ENCODE assay signal across 15 cellular contexts in genomic region chr5:96990102-96990501, GRCh38. TPM values are rescaled to one million over a fixed set of nuclear protein-coding genes. Genes with fewer than 3 reads are reported as not detected.
A peak's percentile ranks its signal among the peaks of the same experiment; 100 is the strongest.
DNase-seq lines count a peak whose midpoint lies in the region; ATAC-seq and TF ChIP-seq lines count a peak whose summit lies in the region.
"Had no signal": no experiment of that assay in that cellular context is flagged by ENCODE, and none has a peak within 500 bp of the region (broad histone marks: within the 10 kb centered on the region; RNA-seq: fewer than 3 reads in every experiment).

No MANE protein-coding gene starts in this region.

- intact Hi-C loops in psoas muscle (cut with DNase I), result loop anchor here in 1 of 2 donors (10.0 kb wide), 1 partner anchor 235 kb away; no protein-coding TSS in a partner anchor

- H3K9me3 ChIP-seq in T-helper 17 cell (ENCODE audit: control insufficient read depth, low read length, poor library complexity, severe bottlenecking) (no peaks in the 10 kb centered on the region), psoas muscle (no peaks in the 10 kb centered on the region)
- H3K9me3 ChIP-seq: A549 had no signal

- H3K27me3 ChIP-seq in psoas muscle (ENCODE audit: insufficient read depth in 3 of 3, low read length in 2 of 3), result no peaks in the 10 kb centered on the region

- peaks cover 4 to 75% of the 10 kb centered on the region in 2 donors for H3K36me3 ChIP-seq in psoas muscle (ENCODE audit: insufficient read depth in 1 of 2, low read depth in 1 of 2)

- peaks cover 11% of the 10 kb centered on the region for H3K36me3 Mint-ChIP-seq in T-helper 17 cell (ENCODE audit: low read depth)
- H3K36me3 Mint-ChIP-seq in naive thymus-derived CD8-positive, alpha-beta T cell, result peaks cover 7 to 93% (median 38%) of the 10 kb centered on the region in 3 donors

- H3K27me3 Mint-ChIP-seq in stimulated activated naive CD8-positive, alpha-beta T cell treated with anti-CD3 and anti-CD28 coated beads, Interleukin-15, amount 100 ng/mL, for 72 hours, result no peaks in the 10 kb centered on the region
- no peaks in the 10 kb centered on the region for H3K27me3 Mint-ChIP-seq in T-helper 17 cell
- H3K27me3 Mint-ChIP-seq in naive thymus-derived CD8-positive, alpha-beta T cell, result no peaks in the 10 kb centered on the region
- H3K27me3 Mint-ChIP-seq: IgD-negative memory B cell had no signal

- POLR2A ChIA-PET in naive thymus-derived CD8-positive, alpha-beta T cell (lab: Charles Lee), result interaction anchor here (0.5 to 1.0 kb wide), 2 partner anchors 54 to 182 kb away, joined by 3 read pairs; partner anchors contain the start of gene LNPEP

- H3K9me3 Mint-ChIP-seq in stimulated activated naive CD8-positive, alpha-beta T cell treated with anti-CD3 and anti-CD28 coated beads, Interleukin-15, amount 100 ng/mL, for 72 hours, result no peaks in the 10 kb centered on the region
- no peaks in the 10 kb centered on the region for H3K9me3 Mint-ChIP-seq in naive thymus-derived CD8-positive, alpha-beta T cell
- H3K9me3 Mint-ChIP-seq: CD14-positive monocyte, GM23338, H9, IgD-negative memory B cell had no signal

- peaks cover 40% of the 10 kb centered on the region for H3K4me1 Mint-ChIP-seq in stimulated activated naive CD8-positive, alpha-beta T cell treated with anti-CD3 and anti-CD28 coated beads, Interleukin-15, amount 100 ng/mL, for 72 hours
- peaks cover 27% of the 10 kb centered on the region for H3K4me1 Mint-ChIP-seq in T-helper 17 cell
- H3K4me1 Mint-ChIP-seq in naive thymus-derived CD8-positive, alpha-beta T cell, result peaks cover 25 to 65% (median 56%) of the 10 kb centered on the region in 4 donors
- H3K4me1 Mint-ChIP-seq: CD14-positive monocyte had no signal

- TF ChIP-seq CTCF in psoas muscle (IDR thresholded peaks at IDR 0.05), result no peak

- peak; percentile 55 for ATAC-seq in stimulated activated naive CD8-positive, alpha-beta T cell treated with anti-CD3 and anti-CD28 coated beads, Interleukin-15, amount 100 ng/mL, for 72 hours
- no peak for ATAC-seq in stimulated activated naive CD8-positive, alpha-beta T cell treated with anti-CD3 and anti-CD28 coated beads, Interleukin-15, Interleukin-2, amounts not matched to agents 100 U/mL and 50 U/mL, for 24 hours
- ATAC-seq in T-helper 17 cell (no peak), psoas muscle (no peak)
- ATAC-seq in naive thymus-derived CD8-positive, alpha-beta T cell, result no peak
- ATAC-seq: A549, GM23338 had no signal

- WGBS in psoas muscle, 3 donors, result 94 to 96% (median 95%) methylated on average over 4 of the region's 4 CpGs

- H3K27ac Mint-ChIP-seq in stimulated activated naive CD8-positive, alpha-beta T cell treated with anti-CD3 and anti-CD28 coated beads, Interleukin-15, amount 100 ng/mL, for 72 hours, result no peak overlapping the region
- peak overlapping the region; percentile 47 for H3K27ac Mint-ChIP-seq in T-helper 17 cell
- H3K27ac Mint-ChIP-seq in naive thymus-derived CD8-positive, alpha-beta T cell, result peak overlapping the region in 6 of 10 donors; percentile 1 to 33 (median 11)
- H3K27ac Mint-ChIP-seq: CD14-positive monocyte, GM23338, H9 had no signal

- H3K4me3 ChIP-seq in psoas muscle, result no peak overlapping the region
- H3K4me3 ChIP-seq: A549, GM23338 had no signal

- H3K4me3 Mint-ChIP-seq in stimulated activated naive CD8-positive, alpha-beta T cell treated with anti-CD3 and anti-CD28 coated beads, Interleukin-15, amount 100 ng/mL, for 72 hours, result no peak overlapping the region
- H3K4me3 Mint-ChIP-seq in T-helper 17 cell, result no peak overlapping the region
- H3K4me3 Mint-ChIP-seq in naive thymus-derived CD8-positive, alpha-beta T cell, result no peak overlapping the region
- H3K4me3 Mint-ChIP-seq: CD14-positive monocyte, GM23338, H9, IgD-negative memory B cell had no signal

- no peak for DNase-seq in stimulated activated naive CD8-positive, alpha-beta T cell treated with anti-CD3 and anti-CD28 coated beads, Interleukin-15, amount 100 ng/mL, for 72 hours
- no peak for DNase-seq in stimulated activated naive CD8-positive, alpha-beta T cell treated with anti-CD3 and anti-CD28 coated beads, Interleukin-15, Interleukin-2, amounts not matched to agents 100 U/mL and 50 U/mL, for 24 hours
- DNase-seq in T-helper 17 cell (no peak), SK-N-DZ (ENCODE audit: low spot score) (no peak), psoas muscle (no peak), DMS153 (lab: John Stamatoyannopoulos, UW) (no peak)
- DNase-seq in naive thymus-derived CD8-positive, alpha-beta T cell, result no peak
- DNase-seq: Calu3, DMS 273 treated with DMSO at 0.1 percent for 48 hours, DMS79, H9 had no signal

- H3K27ac ChIP-seq in psoas muscle, result no peak overlapping the region
- H3K27ac ChIP-seq: A549 had no signal

- no peaks in the 10 kb centered on the region for H3K4me1 ChIP-seq in psoas muscle
- H3K4me1 ChIP-seq: A549 had no signal

RNA-seq across cellular contexts. Expression of gene LNPEP, which starts 54.2 kb away (rescaled TPM):
- 10 to 100 TPM; 72.4 to 80.7 TPM for total RNA-seq in T-helper 17 cell
- 100 to 1,000 TPM; 105 to 107 TPM for total RNA-seq in naive thymus-derived CD8-positive, alpha-beta T cell
- 10 to 100 TPM; 50.9 to 61.7 (median 52.4) TPM for polyA plus RNA-seq in naive thymus-derived CD8-positive, alpha-beta T cell
- polyA plus RNA-seq in SK-N-DZ (2014; cell fraction: cytosol; rRNA removed), result 5.9 and 7.5 TPM in 2 replicates
- polyA plus RNA-seq in SK-N-DZ (2014; cell fraction: nucleus; rRNA removed), result 5.9 and 8.9 TPM in 2 replicates
- total RNA-seq in psoas muscle, result 10 to 100 TPM; 30.4 to 62.8 (median 45.4) TPM
- 10 to 100 TPM in 1 of 3 donors, 1 to 10 TPM in 2; 4.1 to 12.4 (median 4.3) TPM for polyA plus RNA-seq in psoas muscle

Comparison
In these comparisons a context has a peak if more than half of its experiments do, and no peak if none do; other contexts are left out.
1. H3K27ac Mint-ChIP-seq: peak in T-helper 17 cell (single experiment) and naive thymus-derived CD8-positive, alpha-beta T cell (6 of 10); none in stimulated activated naive CD8-positive, alpha-beta T cell treated with anti-CD3 and anti-CD28 coated beads, Interleukin-15, amount 100 ng/mL, for 72 hours (0 of 2).